In the genomic region with DNA sequence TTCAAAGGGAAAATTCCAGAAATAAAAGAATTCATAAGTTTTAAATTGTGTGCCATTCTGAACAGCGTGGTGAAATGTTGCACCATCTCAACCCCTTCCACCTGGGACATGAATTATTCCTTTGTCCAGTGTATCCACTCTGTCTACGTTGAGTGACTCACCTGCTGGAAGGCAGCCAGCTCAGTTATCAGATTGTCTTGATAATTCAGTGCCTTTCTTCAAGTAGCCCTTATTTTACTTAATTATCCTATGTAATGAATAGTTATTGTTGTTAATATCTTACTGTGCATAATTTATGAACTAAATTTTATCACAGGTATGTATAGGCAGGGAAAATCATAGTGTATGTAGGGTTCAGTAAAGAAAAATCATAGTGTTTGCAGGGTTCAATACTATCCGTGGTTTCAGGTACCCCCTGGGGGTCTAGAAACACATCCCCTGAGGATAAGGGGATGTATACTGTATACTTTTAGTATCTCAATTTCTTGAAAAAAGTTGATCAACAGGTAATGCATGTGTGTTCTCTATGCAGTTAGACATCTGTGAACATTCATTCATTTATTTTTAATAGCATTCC, we compare ENCODE assay signal across 8 cellular contexts. TPM values are rescaled to one million over a fixed set of nuclear protein-coding genes. Genes with fewer than 3 reads are reported as not detected.
DNase-seq lines count a peak whose midpoint lies in the region; ATAC-seq lines count a peak whose summit lies in the region.
"Had no signal": no experiment of that assay in that cellular context is flagged by ENCODE, and none has a peak within 500 bp of the region (broad histone marks: within the 10 kb centered on the region; RNA-seq: fewer than 3 reads in every experiment).

No MANE protein-coding gene starts in this region.

- H3K4me1 ChIP-seq in trophoblast cell (ENCODE audit: control insufficient read depth in 1 of 2, insufficient read depth in 2 of 2, low read length in 2 of 2) = no peaks in the 10 kb centered on the region

- H4K8ac ChIP-seq in trophoblast cell (ENCODE audit: low read depth, low read length) = no peak overlapping the region

- H3K36me3 ChIP-seq in trophoblast cell (ENCODE audit: control insufficient read depth in 1 of 2, insufficient read depth in 2 of 2, low read length in 2 of 2) = no peaks in the 10 kb centered on the region

- no CpG with 5 or more reads among the region's 3 CpGs for WGBS in trophoblast cell (ENCODE audit: extremely low coverage, insufficient coverage, insufficient read length)

- H2BK5ac ChIP-seq in trophoblast cell (ENCODE audit: low read depth, low read length, poor library complexity) = no peak overlapping the region

- no peaks in the 10 kb centered on the region for H3K27me3 ChIP-seq in trophoblast cell (ENCODE audit: insufficient read depth, low read length)

- H4K12ac ChIP-seq in trophoblast cell (ENCODE audit: low read depth, low read length) = no peak overlapping the region

- H2BK120ac ChIP-seq in trophoblast cell (ENCODE audit: insufficient read depth, low read length, poor library complexity) = no peak overlapping the region

- peak; percentile 23 for DNase-seq in RKO (ENCODE audit: low spot score)
- peak; percentile 80 to 86 for DNase-seq in trophoblast cell
- DNase-seq in NCI-H187 (lab: John Stamatoyannopoulos, UW) = no peak
- no peak for DNase-seq in activated effector memory CD4-positive, alpha-beta T cell treated with Interleukin-2 at 50 U/mL for 16 hours
- no peak for DNase-seq in activated CD8-positive, alpha-beta memory T cell treated with anti-CD3 and anti-CD28 coated beads, Interleukin-2, amount 50 U/mL, for 4 hours
- DNase-seq: cerebellar nuclear complex had no signal

- no peaks in the 10 kb centered on the region for H3K9me3 ChIP-seq in trophoblast cell (ENCODE audit: insufficient read depth, low read depth, low read length)

- H3K9ac ChIP-seq in trophoblast cell (ENCODE audit: low read length) = no peak overlapping the region

- H3K23ac ChIP-seq in trophoblast cell (ENCODE audit: low read length) = no peak overlapping the region

- H3K4ac ChIP-seq in trophoblast cell (ENCODE audit: low read depth, low read length) = no peak overlapping the region

- H3K14ac ChIP-seq in trophoblast cell (ENCODE audit: low read length) = no peak overlapping the region

- no peaks in the 10 kb centered on the region for H3K79me2 ChIP-seq in trophoblast cell (ENCODE audit: control insufficient read depth, insufficient read depth, low read length, poor library complexity)

- no peak overlapping the region for H2BK12ac ChIP-seq in trophoblast cell (ENCODE audit: low read length)

- no peaks in the 10 kb centered on the region for H3K79me1 ChIP-seq in trophoblast cell (ENCODE audit: low read length)

- H3K27ac ChIP-seq in trophoblast cell (ENCODE audit: low read depth, low read length) = no peak overlapping the region

- H3K18ac ChIP-seq in trophoblast cell (ENCODE audit: low read length) = no peak overlapping the region

- no peak overlapping the region for H3K4me2 ChIP-seq in trophoblast cell (ENCODE audit: low read length)

- no peak overlapping the region for H3K4me3 ChIP-seq in trophoblast cell (ENCODE audit: low read depth, low read length)

- ATAC-seq in GM19324 (IDR thresholded peaks at IDR 0.05; ENCODE audit: low FRiP score, unreplicated experiment) = peak; percentile 32
- peak; percentile 30 for ATAC-seq in HG03066 (IDR thresholded peaks at IDR 0.05; ENCODE audit: low read depth, unreplicated experiment)

- H4K91ac ChIP-seq in trophoblast cell (ENCODE audit: low read depth, low read length) = no peak overlapping the region

- H2AK5ac ChIP-seq in trophoblast cell (ENCODE audit: low read length) = no peak overlapping the region

- no peak overlapping the region for H2AFZ ChIP-seq in trophoblast cell (ENCODE audit: insufficient read depth, low read length, poor library complexity)

RNA-seq across cellular contexts. Expression of a gene that starts 7.7 kb away (rescaled TPM):
- polyA plus RNA-seq in trophoblast cell (2013) = 22.6 TPM in 2 replicates

RNA-seq across cellular contexts. Expression of a gene that starts 20.5 kb away (rescaled TPM):
- polyA plus RNA-seq in trophoblast cell (2013) = 3.7 and 4.1 TPM in 2 replicates

Comparison
In these comparisons a context has a peak if more than half of its experiments do, and no peak if none do; other contexts are left out.
1. DNase-seq: peak in RKO (single experiment) and trophoblast cell (2 of 2); none in NCI-H187 (0 of 2), activated effector memory CD4-positive, alpha-beta T cell treated with Interleukin-2 at 50 U/mL for 16 hours (single experiment) and activated CD8-positive, alpha-beta memory T cell treated with anti-CD3 and anti-CD28 coated beads, Interleukin-2, amount 50 U/mL, for 4 hours (single experiment).